ENCODE assay signal across 11 cellular contexts in the genomic region with DNA sequence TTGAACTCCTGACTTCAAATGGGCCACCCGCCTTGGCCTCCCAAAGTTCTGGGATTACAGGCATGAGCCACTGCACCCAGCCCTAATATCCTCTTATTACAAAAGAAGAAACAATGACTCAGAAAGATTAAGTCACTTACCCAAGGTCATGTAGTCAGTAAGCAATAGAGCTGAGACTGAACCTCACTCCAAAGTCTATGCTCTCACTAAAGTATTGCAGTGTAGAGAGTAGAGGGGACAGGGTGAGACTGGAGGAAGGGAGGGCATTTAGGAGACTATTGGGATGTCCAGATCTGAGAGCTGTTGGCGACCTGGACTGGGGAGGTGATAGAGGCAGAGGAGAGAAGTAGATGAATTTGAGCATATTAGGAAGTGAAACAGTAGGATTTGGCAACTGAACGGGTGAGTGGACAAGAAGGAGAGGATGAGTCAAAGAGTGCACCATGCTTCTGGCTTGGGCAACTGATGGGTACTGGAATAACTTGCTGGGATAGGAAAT. TPM values are rescaled to one million over a fixed set of nuclear protein-coding genes. Genes with fewer than 3 reads are reported as not detected.
DNase-seq lines count a peak whose midpoint lies in the region; ATAC-seq and TF ChIP-seq lines count a peak whose summit lies in the region.
"Had no signal": no experiment of that assay in that cellular context is flagged by ENCODE, and none has a peak within 500 bp of the region (broad histone marks: within the 10 kb centered on the region; RNA-seq: fewer than 3 reads in every experiment).

No MANE protein-coding gene starts in this region.

- H3K9me3 Mint-ChIP-seq in naive thymus-derived CD8-positive, alpha-beta T cell: no peaks in the 10 kb centered on the region

- H3K4me3 ChIP-seq in NB4 (ENCODE audit: low read depth, low read length) (no peak overlapping the region), body of pancreas (no peak overlapping the region)

- H3K27me3 ChIP-seq in body of pancreas: no peaks in the 10 kb centered on the region

- intact Hi-C loops in body of pancreas (cut with DNase I): no loop called here

- H3K4me3 Mint-ChIP-seq in naive thymus-derived CD8-positive, alpha-beta T cell: no peak overlapping the region

- peak; percentile 21 for DNase-seq in EL
- DNase-seq in NB4 (ENCODE audit: low read depth): peak; percentile 86
- DNase-seq in body of pancreas: peak in 2 of 4 donors; percentile 16 to 34
- no peak for DNase-seq in naive thymus-derived CD8-positive, alpha-beta T cell
- DNase-seq in COR-L47 (lab: John Stamatoyannopoulos, UW): no peak
- no peak for DNase-seq in NCI-H187 (lab: John Stamatoyannopoulos, UW)
- DNase-seq in NCI-H345 (lab: John Stamatoyannopoulos, UW): no peak
- DNase-seq: NCI-H187 treated with DMSO at 0.1 percent for 48 hours; stimulated activated CD8-positive, alpha-beta memory T cell treated with anti-CD3 and anti-CD28 coated beads, Interleukin-4, amount 100 ng/mL, for 48 hours had no signal

- TF ChIP-seq POLR2A in NB4 (IDR thresholded peaks at IDR 0.05; ENCODE audit: extremely low read depth, insufficient read length) (no peak), body of pancreas (IDR thresholded peaks at IDR 0.05) (no peak)

- TF ChIP-seq CTCF in NB4 (IDR thresholded peaks at IDR 0.05; ENCODE audit: low read depth, low read length) (no peak), body of pancreas (IDR thresholded peaks at IDR 0.05) (no peak)

- peak overlapping the region in 1 of 4 donors; percentile 44 for H3K27ac ChIP-seq in body of pancreas

- ATAC-seq in body of pancreas (peak; percentile 60), HG03565 (IDR thresholded peaks at IDR 0.05; ENCODE audit: unreplicated experiment) (no peak)
- no peak for ATAC-seq in naive thymus-derived CD8-positive, alpha-beta T cell

- POLR2A ChIA-PET in naive thymus-derived CD8-positive, alpha-beta T cell (lab: Charles Lee): interaction anchor here (0.6 kb wide), 1 partner anchor 1534 kb away, joined by 3 read pairs; no protein-coding TSS in a partner anchor

- peaks cover 17 to 27% (median 18%) of the 10 kb centered on the region in 4 donors for H3K4me1 Mint-ChIP-seq in naive thymus-derived CD8-positive, alpha-beta T cell

- peaks cover 0 to 2% (median 0%) of the 10 kb centered on the region in 3 donors for H3K36me3 Mint-ChIP-seq in naive thymus-derived CD8-positive, alpha-beta T cell

- H3K27me3 Mint-ChIP-seq in naive thymus-derived CD8-positive, alpha-beta T cell: no peaks in the 10 kb centered on the region

- 70 to 80% methylated on average over 3 of the region's 3 CpGs for WGBS in body of pancreas, 2 donors

- peaks cover 7% of the 10 kb centered on the region for H3K4me1 ChIP-seq in body of pancreas

- H3K36me3 ChIP-seq in body of pancreas (replicated peaks in 1 of 2; ENCODE audit: insufficient read depth in 1 of 2, low read depth in 2 of 2): no peaks in the 10 kb centered on the region

- peak overlapping the region in 6 of 10 donors; percentile 1 to 78 (median 60) for H3K27ac Mint-ChIP-seq in naive thymus-derived CD8-positive, alpha-beta T cell

- H3K9me3 ChIP-seq in body of pancreas: no peaks in the 10 kb centered on the region

RNA-seq across cellular contexts. Expression of a gene that starts 11.8 kb away (rescaled TPM):
- total RNA-seq in body of pancreas: 1 to 10 TPM; 1.0 to 1.6 TPM
- total RNA-seq in naive thymus-derived CD8-positive, alpha-beta T cell: 1 to 10 TPM; 4.3 to 4.5 TPM
- polyA plus RNA-seq in naive thymus-derived CD8-positive, alpha-beta T cell: 1 to 10 TPM; 3.2 to 6.9 (median 6.6) TPM
- total RNA-seq: epithelial cell of proximal tubule had no signal

Comparison
In these comparisons a context has a peak if more than half of its experiments do, and no peak if none do; other contexts are left out.
1. DNase-seq: peak in EL (single experiment) and NB4 (single experiment); none in naive thymus-derived CD8-positive, alpha-beta T cell (0 of 10), COR-L47 (single experiment), NCI-H187 (0 of 2) and NCI-H345 (single experiment).